ENCODE assay signal across 13 cellular contexts in genomic region chr12:79522657-79523386, GRCh38.
"Had no signal": no experiment of that assay in that cellular context is flagged by ENCODE, and none has a peak within 500 bp of the region (broad histone marks: within the 10 kb centered on the region; RNA-seq: fewer than 3 reads in every experiment).

No MANE protein-coding gene starts in this region.

- H3K9me3 ChIP-seq: esophagus squamous epithelium, suprapubic skin had no signal

- DNase-seq: activated naive CD4-positive, alpha-beta T cell treated with anti-CD3 and anti-CD28 coated beads for 36 hours; activated T-cell treated with anti-CD3 and anti-CD28 coated beads for 4 hours; effector CD4-positive, alpha-beta T cell; esophagus squamous epithelium; hippocampal formation; immature natural killer cell; nephron progenitor cell; trophoblast cell had no signal

- H3K4me3 ChIP-seq: coronary artery, esophagus squamous epithelium, suprapubic skin had no signal

- H3K27me3 ChIP-seq: esophagus squamous epithelium, suprapubic skin had no signal

- H3K36me3 ChIP-seq: esophagus squamous epithelium, suprapubic skin had no signal

- ATAC-seq: activated CD4-positive, CD25-positive, alpha-beta regulatory T cell treated with anti-CD3 and anti-CD28 coated beads, Interleukin-2, amount 50 U/mL, for 24 hours; activated T-helper 17 cell treated with anti-CD3 and anti-CD28 coated beads, Interleukin-2, amount 50 U/mL, for 72 hours; sciatic nerve had no signal

- H3K27ac ChIP-seq: coronary artery, esophagus squamous epithelium, suprapubic skin had no signal
